ENCODE assay signal across 15 cellular contexts in the genomic region with DNA sequence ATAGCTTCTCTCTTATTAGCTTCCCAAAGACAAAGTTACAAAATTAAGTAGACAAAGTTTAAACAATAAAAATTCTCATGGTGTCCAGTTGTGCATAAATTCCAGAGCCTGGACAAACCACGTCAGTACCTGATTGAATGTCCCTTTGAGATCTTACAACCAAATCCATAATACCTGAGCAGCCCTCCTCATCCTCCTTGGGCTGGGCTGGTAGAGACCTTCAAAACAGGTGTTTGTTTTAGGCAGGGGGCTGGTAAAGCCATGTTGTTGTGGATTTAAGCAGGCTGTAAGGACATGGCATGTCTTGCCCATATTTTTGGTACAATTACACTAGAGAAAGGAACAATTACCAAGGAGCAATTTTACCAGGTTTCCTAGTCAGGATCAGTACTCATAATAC. TPM values are rescaled to one million over a fixed set of nuclear protein-coding genes. Genes with fewer than 3 reads are reported as not detected.
A peak's percentile ranks its signal among the peaks of the same experiment; 100 is the strongest.
DNase-seq lines count a peak whose midpoint lies in the region; ATAC-seq and TF ChIP-seq lines count a peak whose summit lies in the region.
"Had no signal": no experiment of that assay in that cellular context is flagged by ENCODE, and none has a peak within 500 bp of the region (broad histone marks: within the 10 kb centered on the region; RNA-seq: fewer than 3 reads in every experiment).

No MANE protein-coding gene starts in this region.

- H3K4me3 ChIP-seq in breast epithelium: no peak overlapping the region

- H3K9me3 Mint-ChIP-seq in MCF 10A (ENCODE audit: unreplicated experiment): no peaks in the 10 kb centered on the region
- peaks cover 9% of the 10 kb centered on the region for H3K9me3 Mint-ChIP-seq in activated CD4-positive, alpha-beta memory T cell treated with anti-CD3 and anti-CD28 coated beads, Interleukin-2, amount 10 ng/mL, durations not matched to agents 7 days and 5 days
- H3K9me3 Mint-ChIP-seq in immature natural killer cell: no peaks in the 10 kb centered on the region
- peaks cover 5% of the 10 kb centered on the region for H3K9me3 Mint-ChIP-seq in type B pancreatic cell

- H3K9me3 ChIP-seq in breast epithelium: no peaks in the 10 kb centered on the region

- peaks cover 22% of the 10 kb centered on the region for H3K36me3 Mint-ChIP-seq in MCF 10A (ENCODE audit: insufficient read depth, unreplicated experiment)
- H3K36me3 Mint-ChIP-seq in activated CD4-positive, alpha-beta memory T cell treated with anti-CD3 and anti-CD28 coated beads, Interleukin-2, amount 10 ng/mL, durations not matched to agents 7 days and 5 days (ENCODE audit: low read depth): peaks cover 76% of the 10 kb centered on the region
- H3K36me3 Mint-ChIP-seq in immature natural killer cell: peaks cover 0 to 13% (median 7%) of the 10 kb centered on the region in 3 donors
- H3K36me3 Mint-ChIP-seq in type B pancreatic cell: peaks cover 21% of the 10 kb centered on the region

- peak overlapping the region in 1 of 2 donors; percentile 96 for H3K27ac ChIP-seq in breast epithelium

- H3K27me3 ChIP-seq in breast epithelium: no peaks in the 10 kb centered on the region

- no peak for TF ChIP-seq POLR2A in breast epithelium (IDR thresholded peaks at IDR 0.05)

- H3K4me1 Mint-ChIP-seq in MCF 10A (ENCODE audit: insufficient read depth, unreplicated experiment): peaks cover 14% of the 10 kb centered on the region
- peaks cover 64% of the 10 kb centered on the region for H3K4me1 Mint-ChIP-seq in activated CD4-positive, alpha-beta memory T cell treated with anti-CD3 and anti-CD28 coated beads, Interleukin-2, amount 10 ng/mL, durations not matched to agents 7 days and 5 days
- peaks cover 57 to 83% of the 10 kb centered on the region in 2 donors for H3K4me1 Mint-ChIP-seq in immature natural killer cell
- H3K4me1 Mint-ChIP-seq in type B pancreatic cell (ENCODE audit: unreplicated experiment): peaks cover 30% of the 10 kb centered on the region

- H3K4me3 Mint-ChIP-seq in MCF 10A (ENCODE audit: unreplicated experiment): peak overlapping the region; percentile 80
- peak overlapping the region; percentile 95 for H3K4me3 Mint-ChIP-seq in activated CD4-positive, alpha-beta memory T cell treated with anti-CD3 and anti-CD28 coated beads, Interleukin-2, amount 10 ng/mL, durations not matched to agents 7 days and 5 days
- H3K4me3 Mint-ChIP-seq in immature natural killer cell: peak overlapping the region; percentile 97 to 99 (median 98)
- peak overlapping the region; percentile 98 for H3K4me3 Mint-ChIP-seq in type B pancreatic cell

- intact Hi-C loops in MCF 10A (cut with micrococcal nuclease): no loop called here
- intact Hi-C loops in breast epithelium (cut with DNase I; ENCODE audit: low total_unique reads): no loop called here

- BruUV-seq in MCF 10A (replicated peaks; lab: Mats Ljungman, UMichigan): no TSS peak

- DNase-seq in MCF 10A (ENCODE audit: unreplicated experiment) (no peak), breast epithelium (ENCODE audit: low spot score in 2 of 2) (no peak), immature natural killer cell (no peak), type B pancreatic cell (ENCODE audit: extremely low spot score, unreplicated experiment) (no peak), NCI-H82 (lab: John Stamatoyannopoulos, UW) (no peak)
- DNase-seq in activated CD4-positive, alpha-beta memory T cell treated with anti-CD3 and anti-CD28 coated beads, Interleukin-2, amount 10 ng/mL, durations not matched to agents 7 days and 5 days: no peak
- DNase-seq in stimulated activated naive CD4-positive, alpha-beta T cell (lab: John Stamatoyannopoulos, UW): no peak
- DNase-seq: activated CD8-positive, alpha-beta memory T cell treated with anti-CD3 and anti-CD28 coated beads for 24 hours; midbrain; NCI-H2029 treated with DMSO at 0.1 percent for 48 hours; NCI-H774; stimulated activated CD4-positive, alpha-beta T cell treated with anti-CD3 and anti-CD28 coated beads, Interleukin-1b, Interleukin-23, amount 100 ng/mL, for 48 hours; stimulated activated CD8-positive, alpha-beta memory T cell treated with anti-CD3 and anti-CD28 coated beads, Interleukin-4, amount 100 ng/mL, for 48 hours; T1000 had no signal

- CTCF ChIA-PET in MCF 10A (lab: Yijun Ruan, JAX): interaction anchor here (0.6 to 0.7 kb wide), 2 partner anchors 46 to 49 kb away, joined by 3 to 5 read pairs; no protein-coding TSS in a partner anchor
- CTCF ChIA-PET in activated CD4-positive, alpha-beta memory T cell treated with anti-CD3 and anti-CD28 coated beads, Interleukin-2, amount 10 ng/mL, durations not matched to agents 7 days and 5 days (lab: Charles Lee): interaction anchor here (0.6 kb wide), 1 partner anchor 13 kb away, joined by 3 read pairs; no protein-coding TSS in a partner anchor

- H3K4me1 ChIP-seq in breast epithelium: no peaks in the 10 kb centered on the region

- ATAC-seq in HG02759 (IDR thresholded peaks at IDR 0.05; ENCODE audit: unreplicated experiment): no peak

- H3K27ac Mint-ChIP-seq in MCF 10A (ENCODE audit: low read depth, unreplicated experiment) (peak overlapping the region; percentile 94), immature natural killer cell (peak overlapping the region; percentile 91 to 99 (median 98)), type B pancreatic cell (peak overlapping the region; percentile 43)
- peak overlapping the region; percentile 98 for H3K27ac Mint-ChIP-seq in activated CD4-positive, alpha-beta memory T cell treated with anti-CD3 and anti-CD28 coated beads, Interleukin-2, amount 10 ng/mL, durations not matched to agents 7 days and 5 days

- no peaks in the 10 kb centered on the region for H3K36me3 ChIP-seq in breast epithelium

- POLR2A ChIA-PET in MCF 10A (lab: Yijun Ruan, JAX): interaction anchor here (0.9 to 1.5 kb wide), 3 partner anchors 23 to 89 kb away, joined by 3 read pairs; partner anchors contain the start of genes IFIT1 and IFIT3
- POLR2A ChIA-PET in activated CD4-positive, alpha-beta memory T cell treated with anti-CD3 and anti-CD28 coated beads, Interleukin-2, amount 10 ng/mL, durations not matched to agents 7 days and 5 days (lab: Charles Lee): interaction anchor here (1.3 kb wide), 1 partner anchor 285 kb away, joined by 3 read pairs; the partner anchor contains the start of gene KIF20B

- TF ChIP-seq CTCF in MCF 10A (IDR thresholded peaks at IDR 0.05; ENCODE audit: unreplicated experiment) (no peak), breast epithelium (IDR thresholded peaks at IDR 0.05) (no peak), type B pancreatic cell (conservative IDR thresholded peaks at IDR 0.05) (no peak)

- H3K27me3 Mint-ChIP-seq in MCF 10A (ENCODE audit: insufficient read depth, unreplicated experiment): no peaks in the 10 kb centered on the region
- no peaks in the 10 kb centered on the region for H3K27me3 Mint-ChIP-seq in activated CD4-positive, alpha-beta memory T cell treated with anti-CD3 and anti-CD28 coated beads, Interleukin-2, amount 10 ng/mL, durations not matched to agents 7 days and 5 days
- H3K27me3 Mint-ChIP-seq in immature natural killer cell (ENCODE audit: low read depth in 3 of 3): peaks cover 8 to 15% (median 10%) of the 10 kb centered on the region in 3 donors
- H3K27me3 Mint-ChIP-seq in type B pancreatic cell: no peaks in the 10 kb centered on the region

RNA-seq across cellular contexts. Expression of gene IFIT5, which starts 2.1 kb away (rescaled TPM):
- total RNA-seq in MCF 10A (2022): 11.2 and 12.8 TPM in 2 replicates
- 10 to 100 TPM; 13.8 to 19.7 (median 16.0) TPM for total RNA-seq in breast epithelium
- 10 to 100 TPM; 44.0 to 45.1 TPM for total RNA-seq in activated CD4-positive, alpha-beta memory T cell treated with anti-CD3 and anti-CD28 coated beads, Interleukin-2, amount 10 ng/mL, durations not matched to agents 7 days and 5 days
- polyA plus RNA-seq in immature natural killer cell: 10 to 100 TPM in 2 of 3 donors, 1 to 10 TPM in 1; 9.2 to 10.4 (median 10.2) TPM
- 9.4 and 11.0 TPM in 2 replicates for total RNA-seq in type B pancreatic cell (ENCODE audit: low replicate concordance)

RNA-seq across cellular contexts. Expression of gene IFIT1, which starts 24.0 kb away (rescaled TPM):
- total RNA-seq in MCF 10A (2022) (0.17 and 0.26 TPM in 2 replicates), breast epithelium (10 to 100 TPM; 10.2 to 13.9 (median 11.4) TPM), type B pancreatic cell (ENCODE audit: low replicate concordance) (4.4 and 6.0 TPM in 2 replicates)
- total RNA-seq in activated CD4-positive, alpha-beta memory T cell treated with anti-CD3 and anti-CD28 coated beads, Interleukin-2, amount 10 ng/mL, durations not matched to agents 7 days and 5 days: 10 to 100 TPM; 69.8 to 71.6 TPM
- 1 to 10 TPM in 2 of 3 donors, under 1 TPM in 1; 0.43 to 6.0 (median 1.8) TPM for polyA plus RNA-seq in immature natural killer cell

RNA-seq across cellular contexts. Expression of gene IFIT1B, which starts 38.6 kb away (rescaled TPM):
- total RNA-seq in MCF 10A (2022) (not detected in 2 replicates), breast epithelium (not detected), type B pancreatic cell (ENCODE audit: low replicate concordance) (not detected in 2 replicates)
- total RNA-seq in activated CD4-positive, alpha-beta memory T cell treated with anti-CD3 and anti-CD28 coated beads, Interleukin-2, amount 10 ng/mL, durations not matched to agents 7 days and 5 days: under 1 TPM in 1 of 2 experiments, not detected in 1; 0.15 TPM
- polyA plus RNA-seq in immature natural killer cell: under 1 TPM in 1 of 3 donors, not detected in 2; 0.11 TPM

Comparison
In these comparisons a context has a peak if more than half of its experiments do, and no peak if none do; other contexts are left out.
1. H3K27ac Mint-ChIP-seq: peak in every context shown above with its lines; median percentile 98 in immature natural killer cell; 98 in activated CD4-positive, alpha-beta memory T cell treated with anti-CD3 and anti-CD28 coated beads, Interleukin-2, amount 10 ng/mL, durations not matched to agents 7 days and 5 days; 94 in MCF 10A; 43 in type B pancreatic cell.
2. RNA of gene IFIT1, which starts 24.0 kb away (total RNA-seq): 69.8 to 71.6 TPM in activated CD4-positive, alpha-beta memory T cell treated with anti-CD3 and anti-CD28 coated beads, Interleukin-2, amount 10 ng/mL, durations not matched to agents 7 days and 5 days; 10.2 to 13.9 TPM in breast epithelium, 4.4 to 6.0 TPM in type B pancreatic cell and 0.17 to 0.26 TPM in MCF 10A; every median in the first group is over 4 times any median in the second.
3. Peak in every context shown above with its lines, with median percentiles within 50 percentile points of each other: H3K4me3 Mint-ChIP-seq.